Comparison of ENCODE assay signal across 1 cellular context in the genomic region with DNA sequence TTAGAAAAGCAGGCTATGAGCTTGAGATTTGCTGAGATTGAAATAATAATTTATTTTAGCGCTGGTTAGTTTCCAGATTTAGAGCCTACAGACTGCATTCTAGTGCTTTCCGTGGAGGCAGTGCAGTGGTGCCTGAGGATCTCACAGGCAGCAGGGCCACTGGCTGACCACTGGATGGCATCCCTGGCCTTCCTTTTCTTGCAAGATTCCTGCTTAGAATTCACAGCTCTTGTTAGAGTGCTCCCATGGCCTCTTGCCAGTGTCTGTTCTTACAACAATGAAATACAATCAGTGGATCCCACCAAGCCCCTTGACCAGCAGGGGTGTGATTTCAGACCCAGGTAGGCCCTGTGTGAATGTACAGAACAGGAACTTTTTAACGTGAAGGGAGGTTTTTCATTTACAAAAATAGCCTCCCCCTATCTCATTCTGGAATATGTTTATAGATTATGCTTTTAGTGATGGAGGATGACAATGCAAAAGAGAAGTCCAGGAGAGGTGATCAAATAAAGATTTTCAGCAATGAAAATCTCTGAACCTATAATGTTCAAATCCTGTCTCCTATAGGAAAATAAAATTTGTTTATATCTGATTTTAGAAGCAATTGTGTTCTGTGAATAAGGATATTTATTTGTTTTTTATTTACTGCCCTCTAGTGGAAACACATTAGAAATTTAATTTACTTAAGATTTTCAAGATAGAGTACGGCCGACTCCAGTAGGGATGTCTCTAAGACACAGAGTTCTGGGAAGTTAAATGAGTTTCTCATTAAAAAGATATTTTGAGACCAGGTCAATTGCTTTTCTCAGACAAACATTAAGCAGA.
TF ChIP-seq lines count a peak whose summit lies in the region.

No MANE protein-coding gene starts in this region.

TF ChIP-seq in WTC11, 78 proteins besides CTCF, POLR2A, EP300 and RAD21 (continued from another document):
- TF ChIP-seq GTF2I (CRISPR knock-in tag; conservative IDR thresholded peaks at IDR 0.05) (no peak), ZNF425 (CRISPR knock-in tag; conservative IDR thresholded peaks at IDR 0.05) (no peak), ZBTB21 (CRISPR knock-in tag; IDR thresholded peaks at IDR 0.05; ENCODE audit: borderline replicate concordance) (no peak), JAZF1 (CRISPR knock-in tag; IDR thresholded peaks at IDR 0.05) (no peak), USF1 (CRISPR knock-in tag; IDR thresholded peaks at IDR 0.05) (no peak), ZNF317 (CRISPR knock-in tag; IDR thresholded peaks at IDR 0.05; ENCODE audit: borderline replicate concordance, low read depth) (no peak), ZNF219 (CRISPR knock-in tag; IDR thresholded peaks at IDR 0.05; ENCODE audit: borderline replicate concordance) (no peak), NR3C1 (CRISPR knock-in tag; conservative IDR thresholded peaks at IDR 0.05; ENCODE audit: low read depth) (no peak), E2F4 (CRISPR knock-in tag; IDR thresholded peaks at IDR 0.05; ENCODE audit: borderline replicate concordance, low read depth) (no peak), PRDM15 (CRISPR knock-in tag; IDR thresholded peaks at IDR 0.05) (no peak), ZNF416 (CRISPR knock-in tag; IDR thresholded peaks at IDR 0.05) (no peak), SP1 (CRISPR knock-in tag; conservative IDR thresholded peaks at IDR 0.05) (no peak)
- TF ChIP-seq, protein P1, sequence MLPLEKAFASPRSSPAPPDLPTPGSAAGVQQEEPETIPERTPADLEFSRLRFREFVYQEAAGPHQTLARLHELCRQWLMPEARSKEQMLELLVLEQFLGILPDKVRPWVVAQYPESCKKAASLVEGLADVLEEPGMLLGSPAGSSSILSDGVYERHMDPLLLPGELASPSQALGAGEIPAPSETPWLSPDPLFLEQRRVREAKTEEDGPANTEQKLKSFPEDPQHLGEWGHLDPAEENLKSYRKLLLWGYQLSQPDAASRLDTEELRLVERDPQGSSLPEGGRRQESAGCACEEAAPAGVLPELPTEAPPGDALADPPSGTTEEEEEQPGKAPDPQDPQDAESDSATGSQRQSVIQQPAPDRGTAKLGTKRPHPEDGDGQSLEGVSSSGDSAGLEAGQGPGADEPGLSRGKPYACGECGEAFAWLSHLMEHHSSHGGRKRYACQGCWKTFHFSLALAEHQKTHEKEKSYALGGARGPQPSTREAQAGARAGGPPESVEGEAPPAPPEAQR (CRISPR knock-in tag; IDR thresholded peaks at IDR 0.05): no peak
- TF ChIP-seq, protein P2, sequence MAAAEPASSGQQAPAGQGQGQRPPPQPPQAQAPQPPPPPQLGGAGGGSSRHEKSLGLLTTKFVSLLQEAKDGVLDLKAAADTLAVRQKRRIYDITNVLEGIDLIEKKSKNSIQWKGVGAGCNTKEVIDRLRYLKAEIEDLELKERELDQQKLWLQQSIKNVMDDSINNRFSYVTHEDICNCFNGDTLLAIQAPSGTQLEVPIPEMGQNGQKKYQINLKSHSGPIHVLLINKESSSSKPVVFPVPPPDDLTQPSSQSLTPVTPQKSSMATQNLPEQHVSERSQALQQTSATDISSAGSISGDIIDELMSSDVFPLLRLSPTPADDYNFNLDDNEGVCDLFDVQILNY (CRISPR knock-in tag; IDR thresholded peaks at IDR 0.05): no peak
TF ChIP-seq in WTC11: peak in this region for 0.
